Comparison of ENCODE assay signal across 8 cellular contexts in the genomic region with DNA sequence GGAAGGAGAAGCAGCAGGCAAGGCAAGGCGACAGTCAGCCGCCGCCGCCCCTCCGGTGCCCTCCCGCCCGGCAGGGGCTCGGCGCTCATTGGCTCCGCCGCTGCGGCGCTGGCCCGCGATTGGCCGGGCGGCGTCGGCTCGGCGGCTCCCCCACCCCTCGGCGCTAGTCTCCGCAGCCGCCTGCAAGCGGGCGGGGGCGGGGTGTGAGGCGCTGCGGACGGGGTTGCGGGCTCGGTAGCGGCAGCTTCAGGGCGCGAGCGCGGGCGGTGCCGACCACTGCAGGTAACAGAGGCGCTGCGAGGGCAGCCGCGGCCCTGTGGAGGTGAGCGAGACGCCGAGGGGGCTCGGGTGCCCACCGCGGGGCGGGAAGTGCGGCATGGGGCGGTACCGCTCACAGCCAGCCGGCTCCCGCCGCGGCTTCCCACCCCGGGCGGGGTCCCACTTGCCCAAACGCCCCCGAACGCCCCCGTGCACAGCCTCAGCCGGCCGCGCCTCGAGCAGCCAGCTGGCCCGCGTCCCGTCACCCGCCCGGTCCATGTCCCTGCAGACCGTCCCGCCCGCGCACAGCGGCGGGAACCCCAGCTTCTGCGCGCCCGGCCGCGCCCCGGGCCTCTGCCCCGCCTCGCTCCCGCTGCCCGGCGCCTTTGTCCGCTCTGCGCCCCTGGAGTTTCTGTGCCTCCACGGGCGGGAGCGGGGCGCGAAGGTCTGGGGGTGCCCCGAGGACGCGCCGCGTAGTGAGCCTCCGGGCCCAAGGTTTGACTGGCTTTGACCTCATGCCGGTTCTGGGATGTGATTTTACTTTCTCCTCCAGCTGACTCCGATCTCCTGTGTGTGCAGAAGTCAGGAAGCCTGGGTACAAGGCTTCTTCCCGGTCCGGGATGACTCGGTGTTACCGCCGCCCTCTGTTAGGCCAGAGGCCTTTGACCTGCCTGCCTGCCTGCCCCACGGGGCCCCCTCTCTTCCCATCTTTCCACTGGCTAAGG. TPM values are rescaled to one million over a fixed set of nuclear protein-coding genes. Genes with fewer than 3 reads are reported as not detected.
DNase-seq lines count a peak whose midpoint lies in the region; ATAC-seq and TF ChIP-seq lines count a peak whose summit lies in the region.

A gene (plus strand): TSS at position 166 of the 983 bp plus-strand sequence. CDS start 4,480 bp downstream, outside the sequence.

- H3K4me3 ChIP-seq in AG10803 (ENCODE audit: low read length): peak within 1 kb of the TSS; percentile 75

- DNase-seq in AG10803 (ENCODE audit: low read depth) (peak; percentile 75), NCI-H446 (lab: John Stamatoyannopoulos, UW) (peak; percentile 67 to 90), cerebellum (ENCODE audit: low spot score) (peak; percentile 96), kidney glomerular epithelial cell (lab: John Stamatoyannopoulos, UW) (peak; percentile 71)
- peak; percentile 84 for DNase-seq in activated CD4-positive, CD25-positive, alpha-beta regulatory T cell treated with anti-CD3 and anti-CD28 coated beads, Interleukin-2, amount 50 U/mL, for 72 hours
- DNase-seq in stimulated activated CD4-positive, alpha-beta T cell treated with anti-CD3 and anti-CD28 coated beads, Interleukin-15, amount 100 ng/mL, for 24 hours: peak; percentile 88

- ATAC-seq in HG03159 (IDR thresholded peaks at IDR 0.05; ENCODE audit: unreplicated experiment): peak; percentile 98

- in situ Hi-C loops in GM18951 (cut with MboI; ENCODE audit: low sequenced_read_pairs, unreplicated experiment): no loop called here

- TF ChIP-seq POLR2A in GM18951 (IDR thresholded peaks at IDR 0.05; ENCODE audit: extremely low read depth, insufficient read depth, insufficient read length): peak; percentile 70

- no peak for TF ChIP-seq CTCF in AG10803 (conservative IDR thresholded peaks at IDR 0.05; ENCODE audit: low read length)

RNA-seq across cellular contexts. Expression of the gene that starts here (rescaled TPM):
- total RNA-seq in cerebellum: 67.1 TPM

Comparison
In these comparisons a context has a peak if more than half of its experiments do, and no peak if none do; other contexts are left out.
1. Peak in every context shown above with its lines: DNase-seq, ATAC-seq and H3K4me3 ChIP-seq.